In genomic region chr22:21467337-21468193, GRCh38 we compare ENCODE assay signal across 8 cellular contexts. TPM values are rescaled to one million over a fixed set of nuclear protein-coding genes. Genes with fewer than 3 reads are reported as not detected.
DNase-seq lines count a peak whose midpoint lies in the region; ATAC-seq and TF ChIP-seq lines count a peak whose summit lies in the region.
"Not testable (repeated sequence)": the region's sequence is repeated elsewhere in the genome, so short reads cannot be mapped to it uniquely, and the experiment has no call there.

TMEM191C (plus strand) TSS chr22:21467387; CDS start chr22:21467460, 73 bp downstream.

- peak within 1 kb of the TSS; percentile 10 for H3K4me3 ChIP-seq in Caco-2 (ENCODE audit: low read depth, low read length)
- H3K4me3 ChIP-seq in left ventricle myocardium inferior: peak within 1 kb of the TSS; percentile 62
- H3K4me3 ChIP-seq in neural progenitor cell: peak within 1 kb of the TSS; percentile 43
- peak within 1 kb of the TSS; percentile 35 for H3K4me3 ChIP-seq in thymus (ENCODE audit: low read length)

- POLR2A ChIA-PET in Caco-2 (lab: Charles Lee); activated CD4-positive, alpha-beta T cell treated with anti-CD3 and anti-CD28 coated beads, Interleukin-2, amount 10 ng/mL, durations not matched to agents 7 days and 5 days (lab: Charles Lee): not testable (repeated sequence)

- not testable (repeated sequence) for H3K36me3 Mint-ChIP-seq in Caco-2 (ENCODE audit: insufficient read depth, unreplicated experiment); activated CD4-positive, alpha-beta T cell treated with anti-CD3 and anti-CD28 coated beads, Interleukin-2, amount 10 ng/mL, durations not matched to agents 7 days and 5 days (ENCODE audit: low read depth); central memory CD8-positive, alpha-beta T cell (ENCODE audit: insufficient read depth); neural progenitor cell

- intact Hi-C loops in Caco-2 (cut with micrococcal nuclease; ENCODE audit: unreplicated experiment); left ventricle myocardium inferior (cut with micrococcal nuclease): not testable (repeated sequence)

- H3F3A ChIP-seq in neural progenitor cell (ENCODE audit: low read depth): not testable (repeated sequence)

- peak within 1 kb of the TSS; percentile 75 for H3K4me3 Mint-ChIP-seq in Caco-2 (ENCODE audit: unreplicated experiment)
- peak within 1 kb of the TSS; percentile 80 for H3K4me3 Mint-ChIP-seq in activated CD4-positive, alpha-beta T cell treated with anti-CD3 and anti-CD28 coated beads, Interleukin-2, amount 10 ng/mL, durations not matched to agents 7 days and 5 days
- H3K4me3 Mint-ChIP-seq in central memory CD8-positive, alpha-beta T cell: peak within 1 kb of the TSS; percentile 84
- H3K4me3 Mint-ChIP-seq in neural progenitor cell: peak within 1 kb of the TSS; percentile 87

- H3K4me1 ChIP-seq in Caco-2; left ventricle myocardium inferior; neural progenitor cell; thymus (ENCODE audit: control insufficient read depth, insufficient read depth, low read length): not testable (repeated sequence)

- H3K4me2 ChIP-seq in neural progenitor cell: peak within 1 kb of the TSS; percentile 45

- not testable (repeated sequence) for H3K9me3 Mint-ChIP-seq in Caco-2 (ENCODE audit: unreplicated experiment); activated CD4-positive, alpha-beta T cell treated with anti-CD3 and anti-CD28 coated beads, Interleukin-2, amount 10 ng/mL, durations not matched to agents 7 days and 5 days; central memory CD8-positive, alpha-beta T cell; neural progenitor cell

- H3K27me3 ChIP-seq in Caco-2 (replicated peaks; ENCODE audit: control insufficient read depth, insufficient read depth, low read length); left ventricle myocardium inferior (ENCODE audit: low read depth); neural progenitor cell; thymus (ENCODE audit: control insufficient read depth, insufficient read depth): not testable (repeated sequence)

- peak within 1 kb of the TSS; percentile 79 for H3K27ac Mint-ChIP-seq in Caco-2 (ENCODE audit: unreplicated experiment)
- H3K27ac Mint-ChIP-seq in activated CD4-positive, alpha-beta T cell treated with anti-CD3 and anti-CD28 coated beads, Interleukin-2, amount 10 ng/mL, durations not matched to agents 7 days and 5 days: peak within 1 kb of the TSS; percentile 97
- not testable (repeated sequence) for H3K27ac Mint-ChIP-seq in central memory CD8-positive, alpha-beta T cell (ENCODE audit: low read depth); neural progenitor cell

- not testable (repeated sequence) for H2AFZ ChIP-seq in neural progenitor cell (replicated peaks)

- H3K79me2 ChIP-seq in neural progenitor cell (ENCODE audit: low read depth): not testable (repeated sequence)

- H3K27ac ChIP-seq in left ventricle myocardium inferior (replicated peaks) (peak within 1 kb of the TSS; percentile 46), thymus (ENCODE audit: low read depth) (peak within 1 kb of the TSS; percentile 60)
- H3K27ac ChIP-seq in neural progenitor cell: not testable (repeated sequence)

- TF ChIP-seq CTCF in Caco-2 (IDR thresholded peaks at IDR 0.05; ENCODE audit: insufficient read depth in 1 of 2, low read depth in 1 of 2, low read length in 1 of 2, severe bottlenecking in 1 of 2, unreplicated experiment in 1 of 2); left ventricle myocardium inferior (IDR thresholded peaks at IDR 0.05; ENCODE audit: borderline replicate concordance); neural progenitor cell (IDR thresholded peaks at IDR 0.05): not testable (repeated sequence)

- CTCF ChIA-PET in Caco-2 (lab: Charles Lee); activated CD4-positive, alpha-beta T cell treated with anti-CD3 and anti-CD28 coated beads, Interleukin-2, amount 10 ng/mL, durations not matched to agents 7 days and 5 days (lab: Charles Lee): not testable (repeated sequence)

- 1% methylated on average over 18 of the region's 74 CpGs for WGBS in thymus

- not testable (repeated sequence) for DNase-seq in Caco-2; activated CD4-positive, alpha-beta T cell treated with anti-CD3 and anti-CD28 coated beads, Interleukin-2, amount 10 ng/mL, durations not matched to agents 7 days and 5 days; central memory CD8-positive, alpha-beta T cell (ENCODE audit: low spot score in 2 of 2); left ventricle myocardium inferior; neural progenitor cell (ENCODE audit: low spot score)

- H3K36me3 ChIP-seq in Caco-2 (ENCODE audit: control insufficient read depth, insufficient read depth, low read length); left ventricle myocardium inferior; neural progenitor cell; thymus (ENCODE audit: control insufficient read depth, insufficient read depth): not testable (repeated sequence)

- BruUV-seq in Caco-2 (replicated peaks; lab: Mats Ljungman, UMichigan): not testable (repeated sequence)

- peak; percentile 31 for ATAC-seq in GM21717 (IDR thresholded peaks at IDR 0.05; ENCODE audit: unreplicated experiment)
- peak; percentile 6 for ATAC-seq in HG03457 (IDR thresholded peaks at IDR 0.05; ENCODE audit: unreplicated experiment)
- peak; percentile 3 for ATAC-seq in central memory CD8-positive, alpha-beta T cell (replicated peaks; ENCODE audit: extremely low read depth, poor library complexity, severe bottlenecking)

- not testable (repeated sequence) for H4K20me1 ChIP-seq in neural progenitor cell (ENCODE audit: low read depth)

- H3K9me3 ChIP-seq in Caco-2; left ventricle myocardium inferior (replicated peaks); neural progenitor cell (ENCODE audit: low read depth); thymus (ENCODE audit: control insufficient read depth): not testable (repeated sequence)

- H3K27me3 Mint-ChIP-seq in Caco-2 (ENCODE audit: insufficient read depth, unreplicated experiment); activated CD4-positive, alpha-beta T cell treated with anti-CD3 and anti-CD28 coated beads, Interleukin-2, amount 10 ng/mL, durations not matched to agents 7 days and 5 days; central memory CD8-positive, alpha-beta T cell; neural progenitor cell (ENCODE audit: insufficient read depth, low read depth): not testable (repeated sequence)

- H3K9ac ChIP-seq in neural progenitor cell: not testable (repeated sequence)

- H3K4me1 Mint-ChIP-seq in Caco-2 (ENCODE audit: low read depth, unreplicated experiment); activated CD4-positive, alpha-beta T cell treated with anti-CD3 and anti-CD28 coated beads, Interleukin-2, amount 10 ng/mL, durations not matched to agents 7 days and 5 days; central memory CD8-positive, alpha-beta T cell; neural progenitor cell: not testable (repeated sequence)

RNA-seq across cellular contexts. Expression of gene TMEM191C, which starts in this region (rescaled TPM):
- 7.5 and 8.5 TPM in 2 replicates for total RNA-seq in Caco-2 (2022)
- 1 to 10 TPM; 1.4 to 2.0 TPM for total RNA-seq in activated CD4-positive, alpha-beta T cell treated with anti-CD3 and anti-CD28 coated beads, Interleukin-2, amount 10 ng/mL, durations not matched to agents 7 days and 5 days
- 1.5 TPM for total RNA-seq in left ventricle myocardium inferior
- 1.5 TPM in 1 of 2 replicates, not detected in the other for total RNA-seq in neural progenitor cell (ENCODE audit: low replicate concordance)
- 5.1 TPM for polyA plus RNA-seq in thymus

Comparison
In these comparisons a context has a peak if more than half of its experiments do, and no peak if none do; other contexts are left out.
1. H3K4me3 ChIP-seq: peak in every context shown above with its lines; median percentile 62 in left ventricle myocardium inferior; 43 in neural progenitor cell; 35 in thymus; 10 in Caco-2.